Comparison of ENCODE assay signal across 10 cellular contexts in genomic region chr9:96491079-96491879, GRCh38. TPM values are rescaled to one million over a fixed set of nuclear protein-coding genes. Genes with fewer than 3 reads are reported as not detected.
DNase-seq lines count a peak whose midpoint lies in the region; ATAC-seq and TF ChIP-seq lines count a peak whose summit lies in the region.
"Had no signal": no experiment of that assay in that cellular context is flagged by ENCODE, and none has a peak within 500 bp of the region (broad histone marks: within the 10 kb centered on the region; RNA-seq: fewer than 3 reads in every experiment).

No MANE protein-coding gene starts in this region.

- peak overlapping the region; percentile 39 for H3K4me3 Mint-ChIP-seq in CD4-positive, alpha-beta T cell
- no peak overlapping the region for H3K4me3 Mint-ChIP-seq in T-cell
- H3K4me3 Mint-ChIP-seq in chondrocyte (ENCODE audit: unreplicated experiment): no peak overlapping the region
- peak overlapping the region in 2 of 3 experiments; percentile 45 to 52 for H3K4me3 Mint-ChIP-seq in nephron

- ATAC-seq in CD4-positive, alpha-beta T cell (ENCODE audit: poor library complexity): peak; percentile 72
- ATAC-seq in T-cell (replicated peaks in 1 of 4) (peak; percentile 30 to 82 (median 46)), GM18502 (IDR thresholded peaks at IDR 0.05; ENCODE audit: poor library complexity, unreplicated experiment) (no peak)
- ATAC-seq: SK-N-SH treated with all-trans-retinoic acid at 6 μM for 48 hours had no signal

- H3K36me3 Mint-ChIP-seq in CD4-positive, alpha-beta T cell (ENCODE audit: low read depth): peaks cover 57% of the 10 kb centered on the region
- H3K36me3 Mint-ChIP-seq in T-cell (peaks cover 46% of the 10 kb centered on the region), chondrocyte (ENCODE audit: low read depth) (peaks cover 29% of the 10 kb centered on the region), nephron (ENCODE audit: low read depth) (peaks cover 33% of the 10 kb centered on the region)

- H3K4me1 Mint-ChIP-seq in CD4-positive, alpha-beta T cell (ENCODE audit: low read depth): peaks cover 10% of the 10 kb centered on the region
- peaks cover 4 to 14% (median 13%) of the 10 kb centered on the region in 3 donors for H3K4me1 Mint-ChIP-seq in T-cell
- H3K4me1 Mint-ChIP-seq in chondrocyte (ENCODE audit: low read depth): peaks cover 19% of the 10 kb centered on the region
- H3K4me1 Mint-ChIP-seq in nephron: peaks cover 27% of the 10 kb centered on the region

- no peaks in the 10 kb centered on the region for H3K27me3 ChIP-seq in CD4-positive, alpha-beta T cell (ENCODE audit: control insufficient read depth, insufficient read depth, low read length)

- no peak for TF ChIP-seq CTCF in CD4-positive, alpha-beta T cell (IDR thresholded peaks at IDR 0.05)
- no peak for TF ChIP-seq CTCF in chondrocyte (IDR thresholded peaks at IDR 0.05)
- no peak for TF ChIP-seq CTCF in nephron (IDR thresholded peaks at IDR 0.05; ENCODE audit: unreplicated experiment in 3 of 3)

- CTCF ChIA-PET in CD4-positive, alpha-beta T cell (lab: Charles Lee): no interaction called here
- CTCF ChIA-PET in T-cell (lab: Charles Lee): no interaction called here

- no peaks in the 10 kb centered on the region for H3K9me3 Mint-ChIP-seq in CD4-positive, alpha-beta T cell
- no peaks in the 10 kb centered on the region for H3K9me3 Mint-ChIP-seq in T-cell
- no peaks in the 10 kb centered on the region for H3K9me3 Mint-ChIP-seq in chondrocyte (ENCODE audit: low read depth)
- no peaks in the 10 kb centered on the region for H3K9me3 Mint-ChIP-seq in nephron

- peak in 2 of 10 experiments; percentile 6 to 7 for DNase-seq in CD4-positive, alpha-beta T cell
- DNase-seq in T-cell: peak in 4 of 34 experiments; percentile 6 to 19 (median 12)
- DNase-seq in chondrocyte (ENCODE audit: low spot score): no peak
- DNase-seq in NK-92 treated with Interleukin-12 subunit alpha and Interleukin-12 subunit beta, amount 100 ng/mL, for 24 hours (lab: John Stamatoyannopoulos, UW): no peak
- no peak for DNase-seq in NCI-H1436 treated with DMSO at 0.1 percent for 48 hours (lab: John Stamatoyannopoulos, UW)
- DNase-seq in DMS79 treated with DMSO at 0.1 percent for 48 hours (lab: John Stamatoyannopoulos, UW): no peak
- DNase-seq: HCEC 1CT had no signal

- H3K27me3 Mint-ChIP-seq in CD4-positive, alpha-beta T cell: no peaks in the 10 kb centered on the region
- H3K27me3 Mint-ChIP-seq in T-cell (no peaks in the 10 kb centered on the region), chondrocyte (ENCODE audit: low read depth) (no peaks in the 10 kb centered on the region), nephron (ENCODE audit: low read depth) (peaks cover 3% of the 10 kb centered on the region)

- POLR2A ChIA-PET in CD4-positive, alpha-beta T cell (lab: Charles Lee): interaction anchor here (0.8 kb wide), 1 partner anchor 74 kb away, joined by 6 read pairs; no protein-coding TSS in a partner anchor
- POLR2A ChIA-PET in T-cell (lab: Charles Lee): no interaction called here

- intact Hi-C loops in CD4-positive, alpha-beta T cell (cut with DNase I, micrococcal nuclease): no loop called here

- no peaks in the 10 kb centered on the region for H3K9me3 ChIP-seq in CD4-positive, alpha-beta T cell (ENCODE audit: control insufficient read depth, low read length)

- peak overlapping the region; percentile 79 for H3K27ac Mint-ChIP-seq in CD4-positive, alpha-beta T cell
- H3K27ac Mint-ChIP-seq in T-cell (peak overlapping the region; percentile 81 to 91), chondrocyte (ENCODE audit: unreplicated experiment) (peak overlapping the region; percentile 14), nephron (peak overlapping the region in 2 of 3 experiments; percentile 43 to 67)

- no peak overlapping the region for H3K27ac ChIP-seq in CD4-positive, alpha-beta T cell (ENCODE audit: low read depth, low read length)

RNA-seq across cellular contexts. Expression of gene HABP4, which starts 41.3 kb away (rescaled TPM):
- 10 to 100 TPM; 29.7 to 31.7 TPM for total RNA-seq in CD4-positive, alpha-beta T cell
- total RNA-seq in T-cell (10 to 100 TPM; 18.2 to 30.8 (median 25.3) TPM), chondrocyte (19.3 to 28.9 TPM (median 26.2 TPM) in 3 replicates)

Comparison
In these comparisons a context has a peak if more than half of its experiments do, and no peak if none do; other contexts are left out.
1. H3K27ac Mint-ChIP-seq: peak in every context shown above with its lines; median percentile 86 in T-cell; 79 in CD4-positive, alpha-beta T cell; 55 in nephron; 14 in chondrocyte.
2. H3K4me3 Mint-ChIP-seq: peak in CD4-positive, alpha-beta T cell (single experiment) and nephron (2 of 3); none in T-cell (0 of 3) and chondrocyte (single experiment).